ENCODE assay signal across 8 cellular contexts in genomic region chr5:38193015-38193581, GRCh38.
DNase-seq lines count a peak whose midpoint lies in the region; ATAC-seq and TF ChIP-seq lines count a peak whose summit lies in the region.

No MANE protein-coding gene starts in this region.

- no peak for TF ChIP-seq POLR2A in prostate gland (IDR thresholded peaks at IDR 0.05)

- H3K27ac ChIP-seq in CD4-positive, CD25-positive, alpha-beta regulatory T cell (ENCODE audit: insufficient read depth, low read length, poor library complexity, severe bottlenecking) = no peak overlapping the region
- H3K27ac ChIP-seq in prostate gland = no peak overlapping the region

- H3K27me3 ChIP-seq in CD4-positive, CD25-positive, alpha-beta regulatory T cell (ENCODE audit: control insufficient read depth, insufficient read depth, low read length) = no peaks in the 10 kb centered on the region
- no peaks in the 10 kb centered on the region for H3K27me3 ChIP-seq in prostate gland (replicated peaks; ENCODE audit: insufficient read depth)

- intact Hi-C loops in Right ventricle myocardium superior (cut with DNase I) (loop anchor here (2.0 to 10.0 kb wide), 2 partner anchors 168 to 356 kb away; no protein-coding TSS in a partner anchor), prostate gland (cut with DNase I) (loop anchor here (1.0 to 5.0 kb wide), 2 partner anchors 356 to 781 kb away; no protein-coding TSS in a partner anchor)

- TF ChIP-seq CTCF in prostate gland (IDR thresholded peaks at IDR 0.05) = peak; percentile 74 to 89 (median 82)

- H3K4me1 ChIP-seq in CD4-positive, CD25-positive, alpha-beta regulatory T cell (ENCODE audit: control insufficient read depth, insufficient read depth, low read length, poor library complexity, severe bottlenecking) = no peaks in the 10 kb centered on the region
- no peaks in the 10 kb centered on the region for H3K4me1 ChIP-seq in prostate gland (replicated peaks)

- no peak overlapping the region for H3K27ac Mint-ChIP-seq in CD4-positive, CD25-positive, alpha-beta regulatory T cell
- H3K27ac Mint-ChIP-seq in activated naive CD8-positive, alpha-beta T cell treated with anti-CD3 and anti-CD28 coated beads for 36 hours = no peak overlapping the region

- peaks cover 0 to 3% (median 0%) of the 10 kb centered on the region in 4 donors for H3K4me1 Mint-ChIP-seq in CD4-positive, CD25-positive, alpha-beta regulatory T cell
- no peaks in the 10 kb centered on the region for H3K4me1 Mint-ChIP-seq in activated naive CD8-positive, alpha-beta T cell treated with anti-CD3 and anti-CD28 coated beads for 36 hours

- no peak overlapping the region for H3K4me3 ChIP-seq in CD4-positive, CD25-positive, alpha-beta regulatory T cell (ENCODE audit: low read depth, low read length)
- no peak overlapping the region for H3K4me3 ChIP-seq in prostate gland

- H3K36me3 ChIP-seq in CD4-positive, CD25-positive, alpha-beta regulatory T cell (ENCODE audit: control insufficient read depth, insufficient read depth, low read length) = no peaks in the 10 kb centered on the region
- H3K36me3 ChIP-seq in prostate gland = no peaks in the 10 kb centered on the region

- peaks cover 18% of the 10 kb centered on the region for H3K27me3 Mint-ChIP-seq in CD4-positive, CD25-positive, alpha-beta regulatory T cell
- peaks cover 23% of the 10 kb centered on the region for H3K27me3 Mint-ChIP-seq in activated naive CD8-positive, alpha-beta T cell treated with anti-CD3 and anti-CD28 coated beads for 36 hours

- DNase-seq in CD4-positive, CD25-positive, alpha-beta regulatory T cell = peak; percentile 19 to 59 (median 20)
- DNase-seq in NCI-H1048 (lab: John Stamatoyannopoulos, UW) (peak; percentile 33), Right ventricle myocardium superior (peak; percentile 71), prostate gland (ENCODE audit: low spot score) (peak; percentile 43)
- DNase-seq in activated naive CD8-positive, alpha-beta T cell treated with anti-CD3 and anti-CD28 coated beads for 36 hours = peak; percentile 30

- peaks cover 0 to 6% (median 0%) of the 10 kb centered on the region in 7 donors for H3K9me3 Mint-ChIP-seq in CD4-positive, CD25-positive, alpha-beta regulatory T cell
- no peaks in the 10 kb centered on the region for H3K9me3 Mint-ChIP-seq in activated naive CD8-positive, alpha-beta T cell treated with anti-CD3 and anti-CD28 coated beads for 36 hours

- H3K4me3 Mint-ChIP-seq in CD4-positive, CD25-positive, alpha-beta regulatory T cell = no peak overlapping the region
- H3K4me3 Mint-ChIP-seq in activated naive CD8-positive, alpha-beta T cell treated with anti-CD3 and anti-CD28 coated beads for 36 hours = no peak overlapping the region

- H3K9me3 ChIP-seq in CD4-positive, CD25-positive, alpha-beta regulatory T cell (ENCODE audit: control insufficient read depth in 2 of 2, low read length in 2 of 2) = no peaks in the 10 kb centered on the region
- H3K9me3 ChIP-seq in prostate gland = no peaks in the 10 kb centered on the region

- WGBS in prostate gland = 22% methylated on average over 13 of the region's 13 CpGs

- ATAC-seq in CD4-positive, CD25-positive, alpha-beta regulatory T cell (ENCODE audit: low read depth in 2 of 2) = peak in 1 of 2 donors; percentile 41
- ATAC-seq in GM21515 (IDR thresholded peaks at IDR 0.05; ENCODE audit: unreplicated experiment) (peak; percentile 80), SK-N-SH treated with all-trans-retinoic acid at 6 μM for 48 hours (peak; percentile 92), Right ventricle myocardium superior (ENCODE audit: poor library complexity) (peak; percentile 82), HG02884 (IDR thresholded peaks at IDR 0.05; ENCODE audit: unreplicated experiment) (no peak)

- no peaks in the 10 kb centered on the region for H3K36me3 Mint-ChIP-seq in CD4-positive, CD25-positive, alpha-beta regulatory T cell
- no peaks in the 10 kb centered on the region for H3K36me3 Mint-ChIP-seq in activated naive CD8-positive, alpha-beta T cell treated with anti-CD3 and anti-CD28 coated beads for 36 hours

TF ChIP-seq in SK-N-SH treated with all-trans-retinoic acid at 6 μM for 48 hours, 23 proteins besides CTCF, POLR2A, EP300 and RAD21:
- TF ChIP-seq, protein P1, sequence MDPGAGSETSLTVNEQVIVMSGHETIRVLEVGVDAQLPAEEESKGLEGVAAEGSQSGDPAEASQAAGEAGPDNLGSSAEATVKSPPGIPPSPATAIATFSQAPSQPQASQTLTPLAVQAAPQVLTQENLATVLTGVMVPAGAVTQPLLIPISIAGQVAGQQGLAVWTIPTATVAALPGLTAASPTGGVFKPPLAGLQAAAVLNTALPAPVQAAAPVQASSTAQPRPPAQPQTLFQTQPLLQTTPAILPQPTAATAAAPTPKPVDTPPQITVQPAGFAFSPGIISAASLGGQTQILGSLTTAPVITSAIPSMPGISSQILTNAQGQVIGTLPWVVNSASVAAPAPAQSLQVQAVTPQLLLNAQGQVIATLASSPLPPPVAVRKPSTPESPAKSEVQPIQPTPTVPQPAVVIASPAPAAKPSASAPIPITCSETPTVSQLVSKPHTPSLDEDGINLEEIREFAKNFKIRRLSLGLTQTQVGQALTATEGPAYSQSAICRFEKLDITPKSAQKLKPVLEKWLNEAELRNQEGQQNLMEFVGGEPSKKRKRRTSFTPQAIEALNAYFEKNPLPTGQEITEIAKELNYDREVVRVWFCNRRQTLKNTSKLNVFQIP (CRISPR knock-in tag; IDR thresholded peaks at IDR 0.05; ENCODE audit: borderline replicate concordance, low read depth) = no peak
- TF ChIP-seq ZNF8 (CRISPR knock-in tag; IDR thresholded peaks at IDR 0.05) (no peak), RARB (CRISPR knock-in tag; IDR thresholded peaks at IDR 0.05) (no peak), ESRRG (CRISPR knock-in tag; IDR thresholded peaks at IDR 0.05) (no peak), OSR1 (CRISPR knock-in tag; IDR thresholded peaks at IDR 0.05) (no peak), SNAI2 (CRISPR knock-in tag; IDR thresholded peaks at IDR 0.05) (no peak), CSDC2 (CRISPR knock-in tag; IDR thresholded peaks at IDR 0.05) (no peak)
TF ChIP-seq in SK-N-SH treated with all-trans-retinoic acid at 6 μM for 48 hours: peak in this region for 0.

Comparison
In these comparisons a context has a peak if more than half of its experiments do, and no peak if none do; other contexts are left out.
1. DNase-seq: peak in every context shown above with its lines; median percentile 71 in Right ventricle myocardium superior; 43 in prostate gland; 33 in NCI-H1048; 30 in activated naive CD8-positive, alpha-beta T cell treated with anti-CD3 and anti-CD28 coated beads for 36 hours; 20 in CD4-positive, CD25-positive, alpha-beta regulatory T cell.